ENCODE assay signal across 8 cellular contexts in genomic region chr10:68333058-68333395, GRCh38. TPM values are rescaled to one million over a fixed set of nuclear protein-coding genes. Genes with fewer than 3 reads are reported as not detected.
DNase-seq lines count a peak whose midpoint lies in the region; ATAC-seq and TF ChIP-seq lines count a peak whose summit lies in the region.

No MANE protein-coding gene starts in this region.

- no peak for DNase-seq in activated CD8-positive, alpha-beta memory T cell treated with anti-CD3 and anti-CD28 coated beads, Interleukin-2, amount 10 ng/mL, durations not matched to agents 7 days and 5 days
- DNase-seq in activated CD8-positive, alpha-beta memory T cell treated with anti-CD3 and anti-CD28 coated beads, Interleukin-2, amount 50 U/mL, for 4 hours = no peak
- DNase-seq in left lung = no peak
- DNase-seq in tibial artery = no peak
- DNase-seq in NCI-H2171 treated with DMSO at 0.1 percent for 48 hours (lab: John Stamatoyannopoulos, UW) = no peak
- no peak for DNase-seq in NCI-H524 treated with DMSO at 0.1 percent for 48 hours (lab: John Stamatoyannopoulos, UW)

- ATAC-seq in activated CD8-positive, alpha-beta memory T cell treated with anti-CD3 and anti-CD28 coated beads, Interleukin-2, amount 10 ng/mL, durations not matched to agents 7 days and 5 days = no peak
- ATAC-seq in left lung = no peak
- no peak for ATAC-seq in HG03045 (IDR thresholded peaks at IDR 0.05; ENCODE audit: unreplicated experiment)

- peaks cover 30 to 77% of the 10 kb centered on the region in 2 donors for H3K4me1 ChIP-seq in left lung
- H3K4me1 ChIP-seq in tibial artery = peaks cover 0 to 65% (median 30%) of the 10 kb centered on the region in 4 donors

- peak overlapping the region; percentile 99 for H3K4me3 Mint-ChIP-seq in activated CD8-positive, alpha-beta memory T cell treated with anti-CD3 and anti-CD28 coated beads, Interleukin-2, amount 10 ng/mL, durations not matched to agents 7 days and 5 days

- intact Hi-C loops in left lung (cut with DNase I) (no loop called here), tibial artery (cut with DNase I; ENCODE audit: low total_unique reads) (loop anchor here (10.0 kb wide), 1 partner anchor 258 kb away; the partner anchor contains the start of gene HERC4)

- peaks cover 45% of the 10 kb centered on the region for H3K4me1 Mint-ChIP-seq in activated CD8-positive, alpha-beta memory T cell treated with anti-CD3 and anti-CD28 coated beads, Interleukin-2, amount 10 ng/mL, durations not matched to agents 7 days and 5 days

- H3K4me3 ChIP-seq in left lung (peak overlapping the region; percentile 78 to 82), tibial artery (peak overlapping the region; percentile 88 to 92)

- CTCF ChIA-PET in activated CD8-positive, alpha-beta memory T cell treated with anti-CD3 and anti-CD28 coated beads, Interleukin-2, amount 10 ng/mL, durations not matched to agents 7 days and 5 days (lab: Charles Lee) = interaction anchor here (0.7 to 5.4 kb wide), 6 partner anchors 12 to 478 kb away, joined by 3 to 31 read pairs (median 7); partner anchors contain the start of gene RUFY2

- no peaks in the 10 kb centered on the region for H3K9me3 ChIP-seq in left lung
- no peaks in the 10 kb centered on the region for H3K9me3 ChIP-seq in tibial artery

- H3K27me3 ChIP-seq in left lung (no peaks in the 10 kb centered on the region), tibial artery (no peaks in the 10 kb centered on the region)

- H3K36me3 ChIP-seq in left lung (no peaks in the 10 kb centered on the region), tibial artery (peaks cover 0 to under 1% (median 0%) of the 10 kb centered on the region in 3 donors)

- H3K27ac ChIP-seq in angular gyrus (ENCODE audit: low read depth, low read length) (peak overlapping the region; percentile 98), left lung (peak overlapping the region; percentile 97 to 99), tibial artery (peak overlapping the region; percentile 99 to 100)

- TF ChIP-seq CTCF in left lung (IDR thresholded peaks at IDR 0.05) = no peak
- no peak for TF ChIP-seq CTCF in tibial artery (IDR thresholded peaks at IDR 0.05)

- peak overlapping the region; percentile 100 for H3K27ac Mint-ChIP-seq in activated CD8-positive, alpha-beta memory T cell treated with anti-CD3 and anti-CD28 coated beads, Interleukin-2, amount 10 ng/mL, durations not matched to agents 7 days and 5 days

- no peaks in the 10 kb centered on the region for H3K27me3 Mint-ChIP-seq in activated CD8-positive, alpha-beta memory T cell treated with anti-CD3 and anti-CD28 coated beads, Interleukin-2, amount 10 ng/mL, durations not matched to agents 7 days and 5 days

- H3K9me3 Mint-ChIP-seq in activated CD8-positive, alpha-beta memory T cell treated with anti-CD3 and anti-CD28 coated beads, Interleukin-2, amount 10 ng/mL, durations not matched to agents 7 days and 5 days (ENCODE audit: low read depth) = no peaks in the 10 kb centered on the region

- H3K36me3 Mint-ChIP-seq in activated CD8-positive, alpha-beta memory T cell treated with anti-CD3 and anti-CD28 coated beads, Interleukin-2, amount 10 ng/mL, durations not matched to agents 7 days and 5 days = peaks cover 40% of the 10 kb centered on the region

RNA-seq across cellular contexts. Expression of gene PBLD, which starts 0.3 kb away (rescaled TPM):
- total RNA-seq in activated CD8-positive, alpha-beta memory T cell treated with anti-CD3 and anti-CD28 coated beads, Interleukin-2, amount 10 ng/mL, durations not matched to agents 7 days and 5 days = 1 to 10 TPM; 1.1 to 1.4 TPM
- total RNA-seq in left lung = 1 to 10 TPM; 2.1 to 4.1 TPM

RNA-seq across cellular contexts. Expression of gene HNRNPH3, which starts 1.2 kb away (rescaled TPM):
- total RNA-seq in activated CD8-positive, alpha-beta memory T cell treated with anti-CD3 and anti-CD28 coated beads, Interleukin-2, amount 10 ng/mL, durations not matched to agents 7 days and 5 days = 100 to 1,000 TPM; 124 to 129 TPM
- 100 to 1,000 TPM in 1 of 2 donors, 10 to 100 TPM in 1; 91.4 to 101 TPM for total RNA-seq in left lung
